ENCODE assay signal across 9 cellular contexts in the genomic region with DNA sequence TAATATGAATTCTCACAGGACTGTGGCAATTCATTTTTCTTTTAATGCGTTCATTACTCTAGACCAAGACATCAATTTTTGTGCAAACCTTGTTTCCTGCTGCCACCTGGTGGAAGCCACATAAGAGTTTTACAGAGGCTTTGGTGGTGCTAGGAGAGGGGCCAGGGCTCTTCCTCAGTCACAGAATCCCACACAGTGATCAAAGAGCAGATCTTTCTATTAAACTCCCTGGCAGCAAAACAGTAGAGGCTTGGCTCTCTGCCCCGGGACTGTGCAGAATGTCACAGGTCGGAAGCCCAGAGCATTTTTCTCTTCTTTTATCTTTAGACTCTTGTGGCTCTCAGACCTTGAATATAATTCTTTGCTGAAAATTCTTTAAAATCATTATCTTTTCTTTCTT.
DNase-seq lines count a peak whose midpoint lies in the region; ATAC-seq and TF ChIP-seq lines count a peak whose summit lies in the region.
"Had no signal": no experiment of that assay in that cellular context is flagged by ENCODE, and none has a peak within 500 bp of the region (broad histone marks: within the 10 kb centered on the region; RNA-seq: fewer than 3 reads in every experiment).

No MANE protein-coding gene starts in this region.

- H4K20me1 ChIP-seq in Karpas-422 (ENCODE audit: insufficient read depth, low read depth, low read length) = no peaks in the 10 kb centered on the region
- H4K20me1 ChIP-seq in OCI-LY7 (ENCODE audit: insufficient read depth, low read length) = no peaks in the 10 kb centered on the region

- CTCF ChIA-PET in OCI-LY7 (lab: Charles Lee; ENCODE audit: unreplicated experiment) = no interaction called here

- no peak overlapping the region for H3K4me3 Mint-ChIP-seq in T-helper 17 cell
- H3K4me3 Mint-ChIP-seq: memory B cell had no signal

- no peak for TF ChIP-seq POLR2A in gastrocnemius medialis (IDR thresholded peaks at IDR 0.05)

- H3K9me3 ChIP-seq in BE2C (no peaks in the 10 kb centered on the region), Karpas-422 (ENCODE audit: low read length) (no peaks in the 10 kb centered on the region), OCI-LY7 (ENCODE audit: low read length) (no peaks in the 10 kb centered on the region), T-helper 17 cell (ENCODE audit: control insufficient read depth, low read length, poor library complexity, severe bottlenecking) (no peaks in the 10 kb centered on the region), gastrocnemius medialis (no peaks in the 10 kb centered on the region)

- POLR2A ChIA-PET in OCI-LY7 (lab: Charles Lee) = no interaction called here

- H3K36me3 Mint-ChIP-seq in T-helper 17 cell (ENCODE audit: low read depth) = no peaks in the 10 kb centered on the region
- H3K36me3 Mint-ChIP-seq: memory B cell had no signal

- ATAC-seq in GM18511 (IDR thresholded peaks at IDR 0.05; ENCODE audit: unreplicated experiment) = peak; percentile 55
- ATAC-seq in T-helper 17 cell = no peak
- ATAC-seq in gastrocnemius medialis = no peak

- peaks cover 27% of the 10 kb centered on the region for H3K27me3 Mint-ChIP-seq in T-helper 17 cell

- peak; percentile 84 for TF ChIP-seq CTCF in BE2C (IDR thresholded peaks at IDR 0.05; ENCODE audit: low read depth, low read length)
- TF ChIP-seq CTCF in OCI-LY7 (conservative IDR thresholded peaks at IDR 0.05; ENCODE audit: low read length) = peak; percentile 79
- TF ChIP-seq CTCF in gastrocnemius medialis (IDR thresholded peaks at IDR 0.05 in 4 of 5, conservative IDR thresholded peaks at IDR 0.05 in 1 of 5) = peak in 2 of 5 experiments; percentile 13 to 37

- H3K4me1 ChIP-seq in BE2C (0 out of 2 replicates have a peak, but pooled peaks cover 2% of the 10 kb centered on the region), Karpas-422 (ENCODE audit: low read length) (no peaks in the 10 kb centered on the region), OCI-LY7 (ENCODE audit: insufficient read depth, low read length, poor library complexity, severe bottlenecking) (no peaks in the 10 kb centered on the region), gastrocnemius medialis (no peaks in the 10 kb centered on the region)

- intact Hi-C loops in OCI-LY7 (cut with micrococcal nuclease; ENCODE audit: unreplicated experiment) = loop anchor here (5.0 kb wide), 1 partner anchor 837 kb away; no protein-coding TSS in a partner anchor
- intact Hi-C loops in gastrocnemius medialis (cut with DNase I; ENCODE audit: low total_unique reads) = no loop called here

- H3K9me2 ChIP-seq in Karpas-422 (replicated peaks; ENCODE audit: insufficient read depth, low read length) (no peaks in the 10 kb centered on the region), OCI-LY7 (ENCODE audit: insufficient read depth, low read length) (no peaks in the 10 kb centered on the region)

- H3K27ac ChIP-seq in Karpas-422 (ENCODE audit: low read length) (no peak overlapping the region), OCI-LY7 (ENCODE audit: low read depth, low read length, poor library complexity, severe bottlenecking) (no peak overlapping the region), gastrocnemius medialis (no peak overlapping the region)

- DNase-seq in BE2C (peak; percentile 74), Karpas-422 (peak; percentile 79), OCI-LY7 (ENCODE audit: low spot score) (peak; percentile 36), ecto neural progenitor cell (ENCODE audit: low spot score) (peak; percentile 65), midbrain (lab: John Stamatoyannopoulos, UW) (peak; percentile 83), T-helper 17 cell (no peak), gastrocnemius medialis (no peak)

- no peaks in the 10 kb centered on the region for H3K36me3 ChIP-seq in BE2C
- no peaks in the 10 kb centered on the region for H3K36me3 ChIP-seq in Karpas-422 (ENCODE audit: insufficient read depth, low read length)
- H3K36me3 ChIP-seq in OCI-LY7 (ENCODE audit: insufficient read depth, low read length) = no peaks in the 10 kb centered on the region
- H3K36me3 ChIP-seq in gastrocnemius medialis = no peaks in the 10 kb centered on the region

- in situ Hi-C loops in gastrocnemius medialis (cut with MboI; ENCODE audit: low sequenced_read_pairs in 4 of 4) = no loop called here

- no peaks in the 10 kb centered on the region for H3K4me1 Mint-ChIP-seq in T-helper 17 cell
- H3K4me1 Mint-ChIP-seq: memory B cell had no signal

- no peak overlapping the region for H3K4me2 ChIP-seq in Karpas-422 (ENCODE audit: low read depth, low read length, poor library complexity, severe bottlenecking)
- H3K4me2 ChIP-seq in OCI-LY7 (ENCODE audit: low read length) = no peak overlapping the region

- no peak overlapping the region for H3K27ac Mint-ChIP-seq in T-helper 17 cell
- H3K27ac Mint-ChIP-seq: memory B cell had no signal

- H3K79me2 ChIP-seq in Karpas-422 (ENCODE audit: low read length) = no peaks in the 10 kb centered on the region
- H3K79me2 ChIP-seq in OCI-LY7 (ENCODE audit: insufficient read depth, low read depth, low read length) = no peaks in the 10 kb centered on the region

- no peak overlapping the region for H2AFZ ChIP-seq in Karpas-422 (ENCODE audit: low read length)
- H2AFZ ChIP-seq in OCI-LY7 (ENCODE audit: low read length) = no peak overlapping the region

- H3K9ac ChIP-seq in Karpas-422 (ENCODE audit: low read length) = no peak overlapping the region

- BruUV-seq in OCI-LY7 (replicated peaks; lab: Mats Ljungman, UMichigan) = no TSS peak

- H3K27me3 ChIP-seq in BE2C = no peaks in the 10 kb centered on the region
- no peaks in the 10 kb centered on the region for H3K27me3 ChIP-seq in Karpas-422 (ENCODE audit: low read length)
- H3K27me3 ChIP-seq in gastrocnemius medialis = no peaks in the 10 kb centered on the region

- H3K4me3 ChIP-seq in BE2C (ENCODE audit: low read depth, low read length) (no peak overlapping the region), Karpas-422 (ENCODE audit: low read length) (no peak overlapping the region), OCI-LY7 (ENCODE audit: low read depth, low read length, poor library complexity, severe bottlenecking) (no peak overlapping the region), gastrocnemius medialis (no peak overlapping the region)

Comparison
In these comparisons a context has a peak if more than half of its experiments do, and no peak if none do; other contexts are left out.
1. DNase-seq: peak in BE2C (single experiment), Karpas-422 (single experiment), OCI-LY7 (single experiment), ecto neural progenitor cell (single experiment) and midbrain (single experiment); none in T-helper 17 cell (0 of 3) and gastrocnemius medialis (0 of 2).